Comparison of ENCODE assay signal across 1 cellular context in the genomic region with DNA sequence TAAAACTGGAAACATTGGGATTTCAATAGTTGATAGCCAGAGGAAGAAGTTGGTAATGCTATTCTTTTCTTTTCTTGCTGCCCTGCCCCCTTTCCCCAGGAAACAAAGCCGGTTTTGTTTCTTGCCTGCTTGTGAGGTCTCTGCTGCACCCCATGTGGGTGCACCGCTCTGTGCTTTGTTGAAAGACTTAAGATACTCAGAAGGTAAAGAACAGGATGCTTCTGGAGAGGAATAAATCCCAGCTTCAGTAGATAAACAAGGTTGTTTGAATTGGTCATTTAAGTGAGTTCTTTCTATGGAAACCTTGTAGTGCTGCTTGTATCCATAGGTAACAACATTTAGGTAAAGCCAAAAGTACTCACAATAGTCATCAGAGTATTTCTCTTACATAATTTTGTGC.
TF ChIP-seq lines count a peak whose summit lies in the region.

No MANE protein-coding gene starts in this region.

TF ChIP-seq in WTC11, 78 proteins besides CTCF, POLR2A, EP300 and RAD21 (continued from another document):
- TF ChIP-seq, protein P1, sequence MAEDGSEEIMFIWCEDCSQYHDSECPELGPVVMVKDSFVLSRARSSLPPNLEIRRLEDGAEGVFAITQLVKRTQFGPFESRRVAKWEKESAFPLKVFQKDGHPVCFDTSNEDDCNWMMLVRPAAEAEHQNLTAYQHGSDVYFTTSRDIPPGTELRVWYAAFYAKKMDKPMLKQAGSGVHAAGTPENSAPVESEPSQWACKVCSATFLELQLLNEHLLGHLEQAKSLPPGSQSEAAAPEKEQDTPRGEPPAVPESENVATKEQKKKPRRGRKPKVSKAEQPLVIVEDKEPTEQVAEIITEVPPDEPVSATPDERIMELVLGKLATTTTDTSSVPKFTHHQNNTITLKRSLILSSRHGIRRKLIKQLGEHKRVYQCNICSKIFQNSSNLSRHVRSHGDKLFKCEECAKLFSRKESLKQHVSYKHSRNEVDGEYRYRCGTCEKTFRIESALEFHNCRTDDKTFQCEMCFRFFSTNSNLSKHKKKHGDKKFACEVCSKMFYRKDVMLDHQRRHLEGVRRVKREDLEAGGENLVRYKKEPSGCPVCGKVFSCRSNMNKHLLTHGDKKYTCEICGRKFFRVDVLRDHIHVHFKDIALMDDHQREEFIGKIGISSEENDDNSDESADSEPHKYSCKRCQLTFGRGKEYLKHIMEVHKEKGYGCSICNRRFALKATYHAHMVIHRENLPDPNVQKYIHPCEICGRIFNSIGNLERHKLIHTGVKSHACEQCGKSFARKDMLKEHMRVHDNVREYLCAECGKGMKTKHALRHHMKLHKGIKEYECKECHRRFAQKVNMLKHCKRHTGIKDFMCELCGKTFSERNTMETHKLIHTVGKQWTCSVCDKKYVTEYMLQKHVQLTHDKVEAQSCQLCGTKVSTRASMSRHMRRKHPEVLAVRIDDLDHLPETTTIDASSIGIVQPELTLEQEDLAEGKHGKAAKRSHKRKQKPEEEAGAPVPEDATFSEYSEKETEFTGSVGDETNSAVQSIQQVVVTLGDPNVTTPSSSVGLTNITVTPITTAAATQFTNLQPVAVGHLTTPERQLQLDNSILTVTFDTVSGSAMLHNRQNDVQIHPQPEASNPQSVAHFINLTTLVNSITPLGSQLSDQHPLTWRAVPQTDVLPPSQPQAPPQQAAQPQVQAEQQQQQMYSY (CRISPR knock-in tag; IDR thresholded peaks at IDR 0.05): no peak
- no peak for TF ChIP-seq NR1H2 (CRISPR knock-in tag; IDR thresholded peaks at IDR 0.05)
- TF ChIP-seq, protein P2, sequence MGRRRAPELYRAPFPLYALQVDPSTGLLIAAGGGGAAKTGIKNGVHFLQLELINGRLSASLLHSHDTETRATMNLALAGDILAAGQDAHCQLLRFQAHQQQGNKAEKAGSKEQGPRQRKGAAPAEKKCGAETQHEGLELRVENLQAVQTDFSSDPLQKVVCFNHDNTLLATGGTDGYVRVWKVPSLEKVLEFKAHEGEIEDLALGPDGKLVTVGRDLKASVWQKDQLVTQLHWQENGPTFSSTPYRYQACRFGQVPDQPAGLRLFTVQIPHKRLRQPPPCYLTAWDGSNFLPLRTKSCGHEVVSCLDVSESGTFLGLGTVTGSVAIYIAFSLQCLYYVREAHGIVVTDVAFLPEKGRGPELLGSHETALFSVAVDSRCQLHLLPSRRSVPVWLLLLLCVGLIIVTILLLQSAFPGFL (CRISPR knock-in tag; IDR thresholded peaks at IDR 0.05; ENCODE audit: borderline replicate concordance): no peak
- TF ChIP-seq ZNF416 (CRISPR knock-in tag; IDR thresholded peaks at IDR 0.05): no peak
- TF ChIP-seq GRHL2 (CRISPR knock-in tag; IDR thresholded peaks at IDR 0.05; ENCODE audit: insufficient replicate concordance, severe bottlenecking): no peak
- TF ChIP-seq, protein P3, sequence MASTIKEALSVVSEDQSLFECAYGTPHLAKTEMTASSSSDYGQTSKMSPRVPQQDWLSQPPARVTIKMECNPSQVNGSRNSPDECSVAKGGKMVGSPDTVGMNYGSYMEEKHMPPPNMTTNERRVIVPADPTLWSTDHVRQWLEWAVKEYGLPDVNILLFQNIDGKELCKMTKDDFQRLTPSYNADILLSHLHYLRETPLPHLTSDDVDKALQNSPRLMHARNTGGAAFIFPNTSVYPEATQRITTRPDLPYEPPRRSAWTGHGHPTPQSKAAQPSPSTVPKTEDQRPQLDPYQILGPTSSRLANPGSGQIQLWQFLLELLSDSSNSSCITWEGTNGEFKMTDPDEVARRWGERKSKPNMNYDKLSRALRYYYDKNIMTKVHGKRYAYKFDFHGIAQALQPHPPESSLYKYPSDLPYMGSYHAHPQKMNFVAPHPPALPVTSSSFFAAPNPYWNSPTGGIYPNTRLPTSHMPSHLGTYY (CRISPR knock-in tag; IDR thresholded peaks at IDR 0.05): no peak
- TF ChIP-seq ZNF671 (CRISPR knock-in tag; IDR thresholded peaks at IDR 0.05): no peak
- TF ChIP-seq SP1 (CRISPR knock-in tag; conservative IDR thresholded peaks at IDR 0.05): no peak
- TF ChIP-seq FOXK1 (CRISPR knock-in tag; IDR thresholded peaks at IDR 0.05): peak; percentile 30; the same call in 1 of the 2 replicates
- TF ChIP-seq RORB (CRISPR knock-in tag; IDR thresholded peaks at IDR 0.05): no peak
- no peak for TF ChIP-seq NR2C2 (CRISPR knock-in tag; IDR thresholded peaks at IDR 0.05)
- TF ChIP-seq, protein P4, sequence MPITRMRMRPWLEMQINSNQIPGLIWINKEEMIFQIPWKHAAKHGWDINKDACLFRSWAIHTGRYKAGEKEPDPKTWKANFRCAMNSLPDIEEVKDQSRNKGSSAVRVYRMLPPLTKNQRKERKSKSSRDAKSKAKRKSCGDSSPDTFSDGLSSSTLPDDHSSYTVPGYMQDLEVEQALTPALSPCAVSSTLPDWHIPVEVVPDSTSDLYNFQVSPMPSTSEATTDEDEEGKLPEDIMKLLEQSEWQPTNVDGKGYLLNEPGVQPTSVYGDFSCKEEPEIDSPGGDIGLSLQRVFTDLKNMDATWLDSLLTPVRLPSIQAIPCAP (CRISPR knock-in tag; IDR thresholded peaks at IDR 0.05): no peak
- peak; percentile 22; the same call in 1 of the 2 replicates for TF ChIP-seq TEAD1 (CRISPR knock-in tag; IDR thresholded peaks at IDR 0.05)
- no peak for TF ChIP-seq PRRX2 (CRISPR knock-in tag; IDR thresholded peaks at IDR 0.05)
- TF ChIP-seq SMAD4 (CRISPR knock-in tag; IDR thresholded peaks at IDR 0.05): no peak
- no peak for TF ChIP-seq FOXJ3 (CRISPR knock-in tag; IDR thresholded peaks at IDR 0.05; ENCODE audit: borderline replicate concordance)
- TF ChIP-seq, protein P5, sequence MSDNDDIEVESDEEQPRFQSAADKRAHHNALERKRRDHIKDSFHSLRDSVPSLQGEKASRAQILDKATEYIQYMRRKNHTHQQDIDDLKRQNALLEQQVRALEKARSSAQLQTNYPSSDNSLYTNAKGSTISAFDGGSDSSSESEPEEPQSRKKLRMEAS (CRISPR knock-in tag; IDR thresholded peaks at IDR 0.05): no peak
- 0 out of 2 replicates have a peak, but pooled peaks have one; percentile 28 for TF ChIP-seq ZBTB21 (CRISPR knock-in tag; IDR thresholded peaks at IDR 0.05; ENCODE audit: borderline replicate concordance)
- TF ChIP-seq, protein P6, sequence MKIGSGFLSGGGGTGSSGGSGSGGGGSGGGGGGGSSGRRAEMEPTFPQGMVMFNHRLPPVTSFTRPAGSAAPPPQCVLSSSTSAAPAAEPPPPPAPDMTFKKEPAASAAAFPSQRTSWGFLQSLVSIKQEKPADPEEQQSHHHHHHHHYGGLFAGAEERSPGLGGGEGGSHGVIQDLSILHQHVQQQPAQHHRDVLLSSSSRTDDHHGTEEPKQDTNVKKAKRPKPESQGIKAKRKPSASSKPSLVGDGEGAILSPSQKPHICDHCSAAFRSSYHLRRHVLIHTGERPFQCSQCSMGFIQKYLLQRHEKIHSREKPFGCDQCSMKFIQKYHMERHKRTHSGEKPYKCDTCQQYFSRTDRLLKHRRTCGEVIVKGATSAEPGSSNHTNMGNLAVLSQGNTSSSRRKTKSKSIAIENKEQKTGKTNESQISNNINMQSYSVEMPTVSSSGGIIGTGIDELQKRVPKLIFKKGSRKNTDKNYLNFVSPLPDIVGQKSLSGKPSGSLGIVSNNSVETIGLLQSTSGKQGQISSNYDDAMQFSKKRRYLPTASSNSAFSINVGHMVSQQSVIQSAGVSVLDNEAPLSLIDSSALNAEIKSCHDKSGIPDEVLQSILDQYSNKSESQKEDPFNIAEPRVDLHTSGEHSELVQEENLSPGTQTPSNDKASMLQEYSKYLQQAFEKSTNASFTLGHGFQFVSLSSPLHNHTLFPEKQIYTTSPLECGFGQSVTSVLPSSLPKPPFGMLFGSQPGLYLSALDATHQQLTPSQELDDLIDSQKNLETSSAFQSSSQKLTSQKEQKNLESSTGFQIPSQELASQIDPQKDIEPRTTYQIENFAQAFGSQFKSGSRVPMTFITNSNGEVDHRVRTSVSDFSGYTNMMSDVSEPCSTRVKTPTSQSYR (CRISPR knock-in tag; IDR thresholded peaks at IDR 0.05): 0 out of 2 replicates have a peak, but pooled peaks have one; percentile 62
- TF ChIP-seq ZNF232 (CRISPR knock-in tag; IDR thresholded peaks at IDR 0.05): no peak; the same call in 1 of the 2 replicates
- TF ChIP-seq IRF2 (CRISPR knock-in tag; IDR thresholded peaks at IDR 0.05; ENCODE audit: borderline replicate concordance, low read depth): no peak
- TF ChIP-seq ZNF317 (CRISPR knock-in tag; IDR thresholded peaks at IDR 0.05; ENCODE audit: borderline replicate concordance, low read depth): no peak
- TF ChIP-seq, protein P7, sequence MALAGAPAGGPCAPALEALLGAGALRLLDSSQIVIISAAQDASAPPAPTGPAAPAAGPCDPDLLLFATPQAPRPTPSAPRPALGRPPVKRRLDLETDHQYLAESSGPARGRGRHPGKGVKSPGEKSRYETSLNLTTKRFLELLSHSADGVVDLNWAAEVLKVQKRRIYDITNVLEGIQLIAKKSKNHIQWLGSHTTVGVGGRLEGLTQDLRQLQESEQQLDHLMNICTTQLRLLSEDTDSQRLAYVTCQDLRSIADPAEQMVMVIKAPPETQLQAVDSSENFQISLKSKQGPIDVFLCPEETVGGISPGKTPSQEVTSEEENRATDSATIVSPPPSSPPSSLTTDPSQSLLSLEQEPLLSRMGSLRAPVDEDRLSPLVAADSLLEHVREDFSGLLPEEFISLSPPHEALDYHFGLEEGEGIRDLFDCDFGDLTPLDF (CRISPR knock-in tag; IDR thresholded peaks at IDR 0.05): no peak
- TF ChIP-seq KAT7 (CRISPR knock-in tag; IDR thresholded peaks at IDR 0.05; ENCODE audit: borderline replicate concordance): no peak
- TF ChIP-seq, protein P8, sequence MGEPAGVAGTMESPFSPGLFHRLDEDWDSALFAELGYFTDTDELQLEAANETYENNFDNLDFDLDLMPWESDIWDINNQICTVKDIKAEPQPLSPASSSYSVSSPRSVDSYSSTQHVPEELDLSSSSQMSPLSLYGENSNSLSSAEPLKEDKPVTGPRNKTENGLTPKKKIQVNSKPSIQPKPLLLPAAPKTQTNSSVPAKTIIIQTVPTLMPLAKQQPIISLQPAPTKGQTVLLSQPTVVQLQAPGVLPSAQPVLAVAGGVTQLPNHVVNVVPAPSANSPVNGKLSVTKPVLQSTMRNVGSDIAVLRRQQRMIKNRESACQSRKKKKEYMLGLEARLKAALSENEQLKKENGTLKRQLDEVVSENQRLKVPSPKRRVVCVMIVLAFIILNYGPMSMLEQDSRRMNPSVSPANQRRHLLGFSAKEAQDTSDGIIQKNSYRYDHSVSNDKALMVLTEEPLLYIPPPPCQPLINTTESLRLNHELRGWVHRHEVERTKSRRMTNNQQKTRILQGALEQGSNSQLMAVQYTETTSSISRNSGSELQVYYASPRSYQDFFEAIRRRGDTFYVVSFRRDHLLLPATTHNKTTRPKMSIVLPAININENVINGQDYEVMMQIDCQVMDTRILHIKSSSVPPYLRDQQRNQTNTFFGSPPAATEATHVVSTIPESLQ (CRISPR knock-in tag; IDR thresholded peaks at IDR 0.05): no peak
- TF ChIP-seq CREB1 (CRISPR knock-in tag; IDR thresholded peaks at IDR 0.05): no peak
- no peak for TF ChIP-seq ATF1 (CRISPR knock-in tag; IDR thresholded peaks at IDR 0.05)
- no peak for TF ChIP-seq NFATC4 (CRISPR knock-in tag; IDR thresholded peaks at IDR 0.05)
- TF ChIP-seq, protein P9, sequence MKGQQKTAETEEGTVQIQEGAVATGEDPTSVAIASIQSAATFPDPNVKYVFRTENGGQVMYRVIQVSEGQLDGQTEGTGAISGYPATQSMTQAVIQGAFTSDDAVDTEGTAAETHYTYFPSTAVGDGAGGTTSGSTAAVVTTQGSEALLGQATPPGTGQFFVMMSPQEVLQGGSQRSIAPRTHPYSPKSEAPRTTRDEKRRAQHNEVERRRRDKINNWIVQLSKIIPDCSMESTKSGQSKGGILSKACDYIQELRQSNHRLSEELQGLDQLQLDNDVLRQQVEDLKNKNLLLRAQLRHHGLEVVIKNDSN (CRISPR knock-in tag; IDR thresholded peaks at IDR 0.05): no peak
- TF ChIP-seq TCF7 (CRISPR knock-in tag; IDR thresholded peaks at IDR 0.05; ENCODE audit: low read depth): no peak
- TF ChIP-seq, protein P10, sequence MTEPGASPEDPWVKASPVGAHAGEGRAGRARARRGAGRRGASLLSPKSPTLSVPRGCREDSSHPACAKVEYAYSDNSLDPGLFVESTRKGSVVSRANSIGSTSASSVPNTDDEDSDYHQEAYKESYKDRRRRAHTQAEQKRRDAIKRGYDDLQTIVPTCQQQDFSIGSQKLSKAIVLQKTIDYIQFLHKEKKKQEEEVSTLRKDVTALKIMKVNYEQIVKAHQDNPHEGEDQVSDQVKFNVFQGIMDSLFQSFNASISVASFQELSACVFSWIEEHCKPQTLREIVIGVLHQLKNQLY (CRISPR knock-in tag; IDR thresholded peaks at IDR 0.05): no peak
- TF ChIP-seq, protein P11, sequence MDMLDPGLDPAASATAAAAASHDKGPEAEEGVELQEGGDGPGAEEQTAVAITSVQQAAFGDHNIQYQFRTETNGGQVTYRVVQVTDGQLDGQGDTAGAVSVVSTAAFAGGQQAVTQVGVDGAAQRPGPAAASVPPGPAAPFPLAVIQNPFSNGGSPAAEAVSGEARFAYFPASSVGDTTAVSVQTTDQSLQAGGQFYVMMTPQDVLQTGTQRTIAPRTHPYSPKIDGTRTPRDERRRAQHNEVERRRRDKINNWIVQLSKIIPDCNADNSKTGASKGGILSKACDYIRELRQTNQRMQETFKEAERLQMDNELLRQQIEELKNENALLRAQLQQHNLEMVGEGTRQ (CRISPR knock-in tag; IDR thresholded peaks at IDR 0.05): no peak
- TF ChIP-seq ZNF423 (CRISPR knock-in tag; IDR thresholded peaks at IDR 0.05): 0 out of 2 replicates have a peak, but pooled peaks have one; percentile 34
- TF ChIP-seq SMAD3 (CRISPR knock-in tag; IDR thresholded peaks at IDR 0.05; ENCODE audit: borderline replicate concordance): no peak
